8 cellular contexts compared by ENCODE assay signal in the genomic region with DNA sequence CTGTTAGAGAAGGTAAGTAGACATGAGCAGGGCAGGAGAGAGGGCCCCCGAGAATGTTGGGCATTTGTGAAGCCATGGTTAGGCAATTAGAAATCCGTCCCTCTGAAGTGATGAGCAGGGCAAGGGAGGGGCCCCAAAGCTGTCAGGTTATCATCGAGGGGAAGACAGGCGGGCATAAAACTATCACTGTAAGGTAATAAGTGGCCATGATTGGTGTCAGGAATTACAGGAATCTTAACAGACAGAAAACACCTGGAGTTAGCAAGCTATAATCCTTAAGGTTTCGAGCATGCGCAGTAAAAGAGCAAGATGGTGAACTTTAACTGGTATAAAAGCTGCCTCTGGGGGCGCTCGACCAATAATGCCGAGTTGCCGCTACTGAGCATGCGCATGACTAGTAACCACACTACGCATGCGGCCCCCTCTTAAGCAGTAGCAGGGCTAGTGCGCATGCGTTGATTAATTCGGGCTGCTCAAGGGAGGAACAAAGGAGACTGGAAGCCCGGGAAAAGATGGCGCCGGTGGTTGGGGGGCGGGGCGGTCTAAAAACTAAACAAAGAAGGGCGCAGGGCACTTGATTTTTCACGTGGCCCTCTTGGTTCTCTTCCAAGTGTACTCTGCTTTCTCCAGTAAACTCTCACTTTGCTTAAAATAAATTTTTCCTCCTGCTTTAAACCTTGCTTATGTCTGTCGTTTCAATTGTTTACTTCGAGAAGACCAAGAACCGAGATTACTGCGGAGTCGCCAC. TPM values are rescaled to one million over a fixed set of nuclear protein-coding genes. Genes with fewer than 3 reads are reported as not detected.
DNase-seq lines count a peak whose midpoint lies in the region; ATAC-seq and TF ChIP-seq lines count a peak whose summit lies in the region.

No MANE protein-coding gene starts in this region.

- H3F3A ChIP-seq in neural cell (ENCODE audit: insufficient read depth, low read length, poor library complexity, severe bottlenecking), result no peaks in the 10 kb centered on the region

- H3K27me3 ChIP-seq in neural cell (ENCODE audit: insufficient read depth, low read depth, low read length), result no peaks in the 10 kb centered on the region

- peaks cover 12% of the 10 kb centered on the region for H3K36me3 ChIP-seq in neural cell (ENCODE audit: insufficient read depth, low read length)

- TF ChIP-seq RAD21 in neural cell (conservative IDR thresholded peaks at IDR 0.05), result no peak

- peak overlapping the region; percentile 64 for H3K4me3 ChIP-seq in fibroblast of villous mesenchyme (ENCODE audit: low read depth, low read length)
- peak overlapping the region; percentile 58 for H3K4me3 ChIP-seq in neural cell (ENCODE audit: low read length)

- no peaks in the 10 kb centered on the region for H3K27me3 Mint-ChIP-seq in stimulated activated naive CD8-positive, alpha-beta T cell treated with anti-CD3 and anti-CD28 coated beads, Interleukin-15, amount 100 ng/mL, for 72 hours

- H3K27ac ChIP-seq in neural cell (ENCODE audit: low read length), result peak overlapping the region; percentile 95

- no peaks in the 10 kb centered on the region for H3K9me2 ChIP-seq in neural cell (ENCODE audit: insufficient read depth, low read length)

- DNase-seq in ELF-1 (ENCODE audit: low read depth, low spot score) (peak; percentile 99), GOT3 (lab: John Stamatoyannopoulos, UW) (peak; percentile 88), M059J (ENCODE audit: low read depth) (peak; percentile 98), SHP77 (lab: John Stamatoyannopoulos, UW) (peak; percentile 96 to 98), activated gamma-delta T cell (lab: John Stamatoyannopoulos, UW) (peak; percentile 47), fibroblast of villous mesenchyme (ENCODE audit: low read depth) (peak; percentile 100)
- peak; percentile 95 to 97 for DNase-seq in stimulated activated naive CD8-positive, alpha-beta T cell treated with anti-CD3 and anti-CD28 coated beads, Interleukin-15, amount 100 ng/mL, for 72 hours

- H2AFZ ChIP-seq in neural cell (ENCODE audit: low read depth, low read length), result peak overlapping the region; percentile 74

- H3K27ac Mint-ChIP-seq in stimulated activated naive CD8-positive, alpha-beta T cell treated with anti-CD3 and anti-CD28 coated beads, Interleukin-15, amount 100 ng/mL, for 72 hours, result peak overlapping the region; percentile 95 to 98

- H3K9me3 ChIP-seq in neural cell (ENCODE audit: low read length), result no peaks in the 10 kb centered on the region

- TF ChIP-seq CTCF in fibroblast of villous mesenchyme (IDR thresholded peaks at IDR 0.05; ENCODE audit: insufficient read depth, low read depth, low read length) (peak; percentile 83), neural cell (IDR thresholded peaks at IDR 0.05; ENCODE audit: poor library complexity, severe bottlenecking) (peak; percentile 100)

- H3K4me1 Mint-ChIP-seq in stimulated activated naive CD8-positive, alpha-beta T cell treated with anti-CD3 and anti-CD28 coated beads, Interleukin-15, amount 100 ng/mL, for 72 hours, result peaks cover 88% of the 10 kb centered on the region

- no peaks in the 10 kb centered on the region for H4K20me1 ChIP-seq in neural cell (ENCODE audit: insufficient read depth)

- peak; percentile 88 for ATAC-seq in stimulated activated naive CD8-positive, alpha-beta T cell treated with anti-CD3 and anti-CD28 coated beads, Interleukin-15, amount 100 ng/mL, for 72 hours

- TF ChIP-seq EP300 in neural cell (conservative IDR thresholded peaks at IDR 0.05; ENCODE audit: poor library complexity, severe bottlenecking), result no peak

- H3K9ac ChIP-seq in neural cell (ENCODE audit: low read length), result peak overlapping the region; percentile 64

- peak overlapping the region; percentile 69 for H3K4me2 ChIP-seq in neural cell (ENCODE audit: low read length)

- no peaks in the 10 kb centered on the region for H3K9me3 Mint-ChIP-seq in stimulated activated naive CD8-positive, alpha-beta T cell treated with anti-CD3 and anti-CD28 coated beads, Interleukin-15, amount 100 ng/mL, for 72 hours

- H3K4me3 Mint-ChIP-seq in stimulated activated naive CD8-positive, alpha-beta T cell treated with anti-CD3 and anti-CD28 coated beads, Interleukin-15, amount 100 ng/mL, for 72 hours, result peak overlapping the region; percentile 83 to 90

- H3K79me2 ChIP-seq in neural cell (replicated peaks; ENCODE audit: insufficient read depth, low read length), result peaks cover 60% of the 10 kb centered on the region

TF ChIP-seq in neural cell, 6 proteins besides CTCF, POLR2A, EP300 and RAD21:
- TF ChIP-seq EZH2 (IDR thresholded peaks at IDR 0.05; ENCODE audit: borderline replicate concordance, insufficient read depth, low read length, poor library complexity, severe bottlenecking) (no peak), POLR2AphosphoS5 (IDR thresholded peaks at IDR 0.05) (peak; percentile 22), REST (IDR thresholded peaks at IDR 0.05; ENCODE audit: borderline replicate concordance) (peak; percentile 42), MXI1 (conservative IDR thresholded peaks at IDR 0.05; ENCODE audit: poor library complexity, severe bottlenecking) (peak; percentile 16), SMC3 (conservative IDR thresholded peaks at IDR 0.05; ENCODE audit: poor library complexity) (no peak), TAF1 (IDR thresholded peaks at IDR 0.05; ENCODE audit: low read depth) (no peak)

RNA-seq across cellular contexts. Expression of gene XRCC5, which starts 5.5 kb away (rescaled TPM):
- total RNA-seq in M059J (2014; rRNA removed; shearing (Covaris generic)), result 261 and 335 TPM in 2 replicates
- total RNA-seq in fibroblast of villous mesenchyme, result 220 and 278 TPM in 2 replicates
- 270 and 279 TPM in 2 replicates for polyA plus RNA-seq in neural cell
- 609 and 718 TPM in 2 replicates for polyA minus RNA-seq in neural cell

RNA-seq across cellular contexts. Expression of gene TMEM169, which starts 32.9 kb away (rescaled TPM):
- 1.3 TPM in 1 of 2 replicates, not detected in the other for total RNA-seq in M059J (2014; rRNA removed; shearing (Covaris generic))
- total RNA-seq in fibroblast of villous mesenchyme, result 0.32 and 0.43 TPM in 2 replicates
- 28.8 and 29.6 TPM in 2 replicates for polyA plus RNA-seq in neural cell
- 58.9 and 60.4 TPM in 2 replicates for polyA minus RNA-seq in neural cell

RNA-seq across cellular contexts. Expression of gene PECR, which starts 33.0 kb away (rescaled TPM):
- total RNA-seq in M059J (2014; rRNA removed; shearing (Covaris generic)), result 9.0 and 11.5 TPM in 2 replicates
- 9.9 and 12.6 TPM in 2 replicates for total RNA-seq in fibroblast of villous mesenchyme
- polyA plus RNA-seq in neural cell, result 22.1 and 25.1 TPM in 2 replicates
- polyA minus RNA-seq in neural cell, result 38.0 and 43.5 TPM in 2 replicates

Comparison
In these comparisons a context has a peak if more than half of its experiments do, and no peak if none do; other contexts are left out.
1. Peak in every context shown above with its lines: DNase-seq, ATAC-seq, H3K4me3 ChIP-seq and H3K27ac ChIP-seq.
2. DNase-seq: peak in every context shown above with its lines; median percentile 100 in fibroblast of villous mesenchyme; 99 in ELF-1; 98 in M059J; 97 in SHP77; 96 in stimulated activated naive CD8-positive, alpha-beta T cell treated with anti-CD3 and anti-CD28 coated beads, Interleukin-15, amount 100 ng/mL, for 72 hours; 88 in GOT3; 47 in activated gamma-delta T cell.